Comparison of ENCODE assay signal across 8 cellular contexts in the genomic region with DNA sequence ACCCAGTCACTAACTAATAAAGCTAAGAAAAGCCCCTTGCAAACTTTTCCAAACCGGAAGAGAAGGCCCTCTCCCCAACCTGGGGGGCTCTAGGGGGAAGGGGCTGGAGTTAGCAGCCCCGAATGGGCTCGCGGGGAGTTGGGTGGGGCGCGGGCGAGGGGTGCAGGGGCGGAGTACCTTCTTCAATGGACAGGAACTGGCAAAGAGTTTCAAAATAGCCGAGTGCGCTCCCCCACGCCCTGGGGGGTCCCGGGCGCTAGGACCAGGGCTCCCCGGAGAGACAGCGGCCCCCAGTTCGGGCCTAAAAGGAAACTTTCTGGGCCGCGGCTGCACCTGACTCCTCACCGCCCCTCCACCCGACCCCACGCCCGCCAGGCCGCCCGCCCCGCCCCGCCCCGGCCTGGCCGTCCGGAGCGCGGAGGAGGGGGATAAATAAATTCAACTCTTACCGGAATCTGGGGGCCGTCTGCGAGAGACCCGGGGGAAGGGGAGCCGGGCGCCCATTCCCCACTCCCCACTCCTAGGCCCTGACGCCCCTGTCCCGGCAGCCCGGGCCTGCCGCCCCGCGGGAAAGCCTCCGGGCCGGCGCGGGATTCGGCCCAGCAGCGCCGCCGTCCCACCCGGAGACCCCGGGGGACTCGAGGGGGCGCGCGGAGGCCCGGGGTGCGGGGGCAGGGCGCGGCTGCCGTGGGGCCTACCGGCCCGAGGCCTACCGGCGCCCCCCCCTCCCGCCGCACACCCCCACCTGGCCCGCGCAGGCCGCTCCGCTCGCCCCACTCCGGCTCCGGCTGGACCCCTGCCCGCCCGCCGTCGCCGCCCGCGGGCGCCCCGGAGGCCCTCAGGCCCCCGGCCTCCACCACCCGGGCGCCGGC. TPM values are rescaled to one million over a fixed set of nuclear protein-coding genes. Genes with fewer than 3 reads are reported as not detected.
A peak's percentile ranks its signal among the peaks of the same experiment; 100 is the strongest.
DNase-seq lines count a peak whose midpoint lies in the region; ATAC-seq and TF ChIP-seq lines count a peak whose summit lies in the region.

No MANE protein-coding gene starts in this region.

- peak overlapping the region; percentile 99 for H3K27ac Mint-ChIP-seq in activated T-helper 1 cell treated with anti-CD3 and anti-CD28 coated beads, Interleukin-12 subunit alpha, Interleukin-12 subunit beta, Interleukin-2, Interleukin-4 antibody, amounts not matched to agents 30 ng/mL and 10 ng/mL and 1 ng/mL, durations not matched to agents 14 hours and 24 hours and 36 hours
- H3K27ac Mint-ChIP-seq in nephron: peak overlapping the region; percentile 98 to 100 (median 100)

- peak overlapping the region; percentile 40 for H2AFZ ChIP-seq in fibroblast of lung (ENCODE audit: low read length)

- 1% methylated on average over 88 of the region's 88 CpGs for WGBS in thymus

- peak overlapping the region; percentile 90 for H3K9ac ChIP-seq in fibroblast of lung (ENCODE audit: insufficient read depth, low read length)

- H3K4me2 ChIP-seq in fibroblast of lung (ENCODE audit: extremely low read depth, insufficient read depth, low read length): peak overlapping the region; percentile 69

- no peaks in the 10 kb centered on the region for H3K9me3 Mint-ChIP-seq in activated T-helper 1 cell treated with anti-CD3 and anti-CD28 coated beads, Interleukin-12 subunit alpha, Interleukin-12 subunit beta, Interleukin-2, Interleukin-4 antibody, amounts not matched to agents 30 ng/mL and 10 ng/mL and 1 ng/mL, durations not matched to agents 14 hours and 24 hours and 36 hours
- H3K9me3 Mint-ChIP-seq in nephron: no peaks in the 10 kb centered on the region

- H3K4me1 Mint-ChIP-seq in activated T-helper 1 cell treated with anti-CD3 and anti-CD28 coated beads, Interleukin-12 subunit alpha, Interleukin-12 subunit beta, Interleukin-2, Interleukin-4 antibody, amounts not matched to agents 30 ng/mL and 10 ng/mL and 1 ng/mL, durations not matched to agents 14 hours and 24 hours and 36 hours (ENCODE audit: low read depth): peaks cover 32% of the 10 kb centered on the region
- peaks cover 23% of the 10 kb centered on the region for H3K4me1 Mint-ChIP-seq in nephron

- H3K27me3 Mint-ChIP-seq in activated T-helper 1 cell treated with anti-CD3 and anti-CD28 coated beads, Interleukin-12 subunit alpha, Interleukin-12 subunit beta, Interleukin-2, Interleukin-4 antibody, amounts not matched to agents 30 ng/mL and 10 ng/mL and 1 ng/mL, durations not matched to agents 14 hours and 24 hours and 36 hours (ENCODE audit: insufficient read depth): peaks cover 2% of the 10 kb centered on the region
- H3K27me3 Mint-ChIP-seq in nephron (ENCODE audit: low read depth): no peaks in the 10 kb centered on the region

- peak; percentile 24 for ATAC-seq in HG02610 (IDR thresholded peaks at IDR 0.05; ENCODE audit: unreplicated experiment)

- intact Hi-C loops in activated T-helper 1 cell treated with anti-CD3 and anti-CD28 coated beads, Interleukin-12 subunit alpha, Interleukin-12 subunit beta, Interleukin-2, Interleukin-4 antibody, amounts not matched to agents 30 ng/mL and 10 ng/mL and 1 ng/mL, durations not matched to agents 14 hours and 24 hours and 36 hours (cut with micrococcal nuclease): loop anchor here (1.0 to 10.0 kb wide), 5 partner anchors 37 to 1976 kb away; a partner anchor contains a TSS

- H3K36me3 ChIP-seq in fibroblast of lung (ENCODE audit: control insufficient read depth, insufficient read depth, low read length) (no peaks in the 10 kb centered on the region), thymus (ENCODE audit: control insufficient read depth, insufficient read depth) (no peaks in the 10 kb centered on the region)

- peak overlapping the region; percentile 99 for H3K4me3 Mint-ChIP-seq in activated T-helper 1 cell treated with anti-CD3 and anti-CD28 coated beads, Interleukin-12 subunit alpha, Interleukin-12 subunit beta, Interleukin-2, Interleukin-4 antibody, amounts not matched to agents 30 ng/mL and 10 ng/mL and 1 ng/mL, durations not matched to agents 14 hours and 24 hours and 36 hours
- H3K4me3 Mint-ChIP-seq in nephron: peak overlapping the region; percentile 98 to 100 (median 100)

- H3K27ac ChIP-seq in fibroblast of lung (ENCODE audit: insufficient read depth, low read length): peak overlapping the region; percentile 96
- peak overlapping the region; percentile 99 for H3K27ac ChIP-seq in thymus (ENCODE audit: low read depth)

- H3K4me1 ChIP-seq in fibroblast of lung (ENCODE audit: control insufficient read depth, extremely low read depth, insufficient read depth, low read length) (peaks cover 2% of the 10 kb centered on the region), thymus (ENCODE audit: control insufficient read depth, insufficient read depth, low read length) (peaks cover 9% of the 10 kb centered on the region)

- no peaks in the 10 kb centered on the region for H3K27me3 ChIP-seq in fibroblast of lung (ENCODE audit: control insufficient read depth, insufficient read depth, low read length)
- no peaks in the 10 kb centered on the region for H3K27me3 ChIP-seq in thymus (ENCODE audit: control insufficient read depth, insufficient read depth)

- DNase-seq in NCI-H1105 treated with DMSO at 0.1 percent for 48 hours (lab: John Stamatoyannopoulos, UW) (peak; percentile 22), NCI-H1105 (lab: John Stamatoyannopoulos, UW) (no peak), NCI-H69 (lab: John Stamatoyannopoulos, UW) (peak; percentile 58), fibroblast of lung (ENCODE audit: low read depth in 2 of 2) (peak; percentile 21 to 22)
- DNase-seq in activated T-helper 1 cell treated with anti-CD3 and anti-CD28 coated beads, Interleukin-12 subunit alpha, Interleukin-12 subunit beta, Interleukin-2, Interleukin-4 antibody, amounts not matched to agents 30 ng/mL and 10 ng/mL and 1 ng/mL, durations not matched to agents 14 hours and 24 hours and 36 hours (ENCODE audit: low spot score): peak; percentile 42

- H3K36me3 Mint-ChIP-seq in activated T-helper 1 cell treated with anti-CD3 and anti-CD28 coated beads, Interleukin-12 subunit alpha, Interleukin-12 subunit beta, Interleukin-2, Interleukin-4 antibody, amounts not matched to agents 30 ng/mL and 10 ng/mL and 1 ng/mL, durations not matched to agents 14 hours and 24 hours and 36 hours (ENCODE audit: low read depth): peaks cover 8% of the 10 kb centered on the region
- H3K36me3 Mint-ChIP-seq in nephron (ENCODE audit: low read depth): peaks cover 5% of the 10 kb centered on the region

- TF ChIP-seq CTCF in fibroblast of lung (conservative IDR thresholded peaks at IDR 0.05 in 1 of 2, IDR thresholded peaks at IDR 0.05 in 1 of 2; ENCODE audit: low read depth in 1 of 2, low read length in 2 of 2) (no peak), nephron (IDR thresholded peaks at IDR 0.05; ENCODE audit: unreplicated experiment in 3 of 3) (no peak)

- H3K9me3 ChIP-seq in fibroblast of lung (ENCODE audit: control insufficient read depth, insufficient read depth, low read depth, low read length) (no peaks in the 10 kb centered on the region), thymus (ENCODE audit: control insufficient read depth) (no peaks in the 10 kb centered on the region)

- peaks cover 47% of the 10 kb centered on the region for H3K79me2 ChIP-seq in fibroblast of lung (ENCODE audit: control insufficient read depth, insufficient read depth, low read length)

- no peaks in the 10 kb centered on the region for H4K20me1 ChIP-seq in fibroblast of lung (ENCODE audit: control insufficient read depth, extremely low read depth, insufficient read depth, low read length)

- H3K4me3 ChIP-seq in fibroblast of lung (replicated peaks in 1 of 4; ENCODE audit: control extremely low read depth in 1 of 4, insufficient read depth in 1 of 4, low read depth in 3 of 4, low read length in 4 of 4) (peak overlapping the region; percentile 74 to 89 (median 80)), thymus (ENCODE audit: low read length) (peak overlapping the region; percentile 95)

RNA-seq across cellular contexts. Expression of a gene that starts 0.9 kb away (rescaled TPM):
- total RNA-seq in activated T-helper 1 cell treated with anti-CD3 and anti-CD28 coated beads, Interleukin-12 subunit alpha, Interleukin-12 subunit beta, Interleukin-2, Interleukin-4 antibody, amounts not matched to agents 30 ng/mL and 10 ng/mL and 1 ng/mL, durations not matched to agents 14 hours and 24 hours and 36 hours: 29.4 and 30.3 TPM in 2 replicates
- 5.1 and 7.4 TPM in 2 replicates for total RNA-seq in fibroblast of lung
- 4.2 and 4.8 TPM in 2 replicates for polyA plus RNA-seq in fibroblast of lung
- polyA plus RNA-seq in fibroblast of lung (2012): 1.2 and 1.8 TPM in 2 replicates
- 5.4 and 21.9 TPM in 2 replicates for polyA minus RNA-seq in fibroblast of lung (ENCODE audit: low replicate concordance)
- 3.6 TPM for polyA plus RNA-seq in thymus
